In the genomic region with DNA sequence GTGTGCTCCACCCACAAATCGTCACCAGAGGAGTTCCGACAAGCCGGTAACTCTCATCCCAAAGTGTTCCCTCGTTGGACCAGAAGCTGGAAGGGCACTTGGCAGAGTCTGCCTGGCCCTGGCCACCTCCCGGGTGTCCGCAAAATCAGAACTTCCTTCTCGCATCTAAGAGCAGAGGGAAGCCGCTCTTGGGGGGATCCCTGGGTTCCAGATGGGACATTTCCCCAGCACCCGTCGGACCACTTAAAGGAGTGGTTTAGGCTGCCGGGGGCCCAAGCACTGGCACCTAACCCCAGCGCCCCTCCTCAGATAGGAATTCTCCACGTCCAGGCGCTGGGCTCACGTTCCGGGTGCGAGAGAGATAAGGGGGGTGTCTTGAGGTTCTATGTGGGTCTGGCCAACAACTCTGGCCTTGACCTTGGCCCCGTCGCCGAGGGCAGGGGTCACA, we compare ENCODE assay signal across 8 cellular contexts. TPM values are rescaled to one million over a fixed set of nuclear protein-coding genes. Genes with fewer than 3 reads are reported as not detected.
DNase-seq lines count a peak whose midpoint lies in the region; ATAC-seq, FAIRE-seq and TF ChIP-seq lines count a peak whose summit lies in the region.

No MANE protein-coding gene starts in this region.

- H3K18ac ChIP-seq in mesenchymal stem cell (ENCODE audit: low read depth in 1 of 2, low read length in 2 of 2), result peak overlapping the region; percentile 97 to 99

- H3K4me2 ChIP-seq in astrocyte (ENCODE audit: low read length) (peak overlapping the region; percentile 90), mesenchymal stem cell (ENCODE audit: low read length, poor library complexity, severe bottlenecking) (peak overlapping the region; percentile 93)

- peaks cover 10% of the 10 kb centered on the region for H3K36me3 Mint-ChIP-seq in astrocyte (ENCODE audit: low read depth, unreplicated experiment)

- peaks cover 38% of the 10 kb centered on the region for H3K79me2 ChIP-seq in astrocyte (ENCODE audit: insufficient read depth, low read length)

- H4K91ac ChIP-seq in mesenchymal stem cell (ENCODE audit: low read length), result peak overlapping the region; percentile 88

- H2AK5ac ChIP-seq in mesenchymal stem cell (ENCODE audit: low read length, severe bottlenecking), result peak overlapping the region; percentile 97

- H3K4me3 ChIP-seq in AG09309 (ENCODE audit: control insufficient read depth, low read depth, low read length) (peak overlapping the region; percentile 62), astrocyte (ENCODE audit: insufficient read depth, low read depth, low read length) (peak overlapping the region; percentile 62), mesenchymal stem cell (ENCODE audit: insufficient read depth in 1 of 2, low read depth in 1 of 2, low read length in 2 of 2) (peak overlapping the region; percentile 65 to 90)

- peak overlapping the region; percentile 86 for H3K9ac ChIP-seq in astrocyte (ENCODE audit: low read length)
- H3K9ac ChIP-seq in mesenchymal stem cell (ENCODE audit: low read length), result peak overlapping the region; percentile 92

- H4K20me1 ChIP-seq in astrocyte (ENCODE audit: insufficient read depth, low read length), result peaks cover 32% of the 10 kb centered on the region

- peak overlapping the region in 1 of 2 experiments; percentile 11 for H2BK12ac ChIP-seq in mesenchymal stem cell (ENCODE audit: low read length in 2 of 2)

- H2BK120ac ChIP-seq in mesenchymal stem cell (ENCODE audit: low read depth, low read length), result peak overlapping the region; percentile 61

- H3K36me3 ChIP-seq in astrocyte (ENCODE audit: insufficient read depth, low read length) (no peaks in the 10 kb centered on the region), mesenchymal stem cell (ENCODE audit: control insufficient read depth in 1 of 2, insufficient read depth in 2 of 2, low read depth in 1 of 2, low read length in 2 of 2) (peaks cover 26 to 53% of the 10 kb centered on the region in 2 experiments)

- FAIRE-seq in astrocyte (lab: Jason Lieb, UNC), result no peak

- H3K27me3 ChIP-seq in astrocyte (ENCODE audit: insufficient read depth, low read length), result no peaks in the 10 kb centered on the region
- H3K27me3 ChIP-seq in mesenchymal stem cell (ENCODE audit: control insufficient read depth in 1 of 2, insufficient read depth in 1 of 2, low read length in 2 of 2), result no peaks in the 10 kb centered on the region

- no peaks in the 10 kb centered on the region for H3K27me3 Mint-ChIP-seq in astrocyte (ENCODE audit: low read depth, unreplicated experiment)

- peaks cover 38% of the 10 kb centered on the region for H3K79me1 ChIP-seq in mesenchymal stem cell (replicated peaks; ENCODE audit: low read length, poor library complexity, severe bottlenecking)

- H2BK15ac ChIP-seq in mesenchymal stem cell (ENCODE audit: low read depth, poor library complexity, severe bottlenecking), result peak overlapping the region; percentile 84

- H3K9me3 ChIP-seq in astrocyte (ENCODE audit: insufficient read depth, low read depth, low read length) (no peaks in the 10 kb centered on the region), mesenchymal stem cell (ENCODE audit: control insufficient read depth, low read length) (no peaks in the 10 kb centered on the region)

- no peak for TF ChIP-seq CTCF in AG09309 (IDR thresholded peaks at IDR 0.05; ENCODE audit: control insufficient read depth, insufficient read depth, low read depth, low read length, missing control alignments)
- TF ChIP-seq CTCF in astrocyte (IDR thresholded peaks at IDR 0.05; ENCODE audit: insufficient read depth, low read depth, low read length), result no peak

- no peak for DNase-seq in AG09309 (ENCODE audit: low read depth)
- no peak for DNase-seq in astrocyte (ENCODE audit: low read depth)
- DNase-seq in mesenchymal stem cell, result no peak
- DNase-seq in hepatic stellate cell (ENCODE audit: low spot score), result no peak
- DNase-seq in occipital lobe (lab: John Stamatoyannopoulos, UW), result no peak
- DNase-seq in stimulated activated CD4-positive, alpha-beta T cell treated with anti-CD3 and anti-CD28 coated beads, Interleukin-15, amount 100 ng/mL, for 24 hours, result no peak

- H3K27ac Mint-ChIP-seq in astrocyte (ENCODE audit: unreplicated experiment), result peak overlapping the region; percentile 89

- H3K23ac ChIP-seq in mesenchymal stem cell (ENCODE audit: low read length in 2 of 2), result peak overlapping the region in 1 of 2 experiments; percentile 53

- WGBS in mesenchymal stem cell, result 61% methylated on average over 20 of the region's 20 CpGs

- H3K14ac ChIP-seq in mesenchymal stem cell (ENCODE audit: low read length in 2 of 2), result peak overlapping the region in 1 of 2 experiments; percentile 93

- H2AFZ ChIP-seq in astrocyte (ENCODE audit: low read depth, low read length), result peak overlapping the region; percentile 88
- no peak overlapping the region for H2AFZ ChIP-seq in mesenchymal stem cell (ENCODE audit: low read depth, low read length)

- H3K27ac ChIP-seq in astrocyte (ENCODE audit: low read depth, low read length) (peak overlapping the region; percentile 77), mesenchymal stem cell (ENCODE audit: low read length, poor library complexity, severe bottlenecking) (peak overlapping the region; percentile 80)

- H3K4ac ChIP-seq in mesenchymal stem cell (ENCODE audit: low read depth in 1 of 2, low read length in 2 of 2), result peak overlapping the region; percentile 92 to 94

- ATAC-seq in HG03095 (IDR thresholded peaks at IDR 0.05; ENCODE audit: unreplicated experiment), result peak; percentile 11
- no peak for ATAC-seq in HG02885 (IDR thresholded peaks at IDR 0.05; ENCODE audit: poor library complexity, unreplicated experiment)

- peak overlapping the region; percentile 46 for H2BK5ac ChIP-seq in mesenchymal stem cell (ENCODE audit: low read depth, low read length, poor library complexity, severe bottlenecking)

- H3K4me1 ChIP-seq in astrocyte (ENCODE audit: insufficient read depth, low read length) (peaks cover 21% of the 10 kb centered on the region), mesenchymal stem cell (ENCODE audit: control insufficient read depth, insufficient read depth, low read depth, low read length) (peaks cover 33% of the 10 kb centered on the region)

- H3K4me3 Mint-ChIP-seq in astrocyte (ENCODE audit: unreplicated experiment), result peak overlapping the region; percentile 91

- H3K4me1 Mint-ChIP-seq in astrocyte (ENCODE audit: low read depth, unreplicated experiment), result peaks cover 5% of the 10 kb centered on the region

- H4K8ac ChIP-seq in mesenchymal stem cell (ENCODE audit: low read length), result peak overlapping the region; percentile 97

- H3K9me3 Mint-ChIP-seq in astrocyte (ENCODE audit: unreplicated experiment), result peaks cover 2% of the 10 kb centered on the region

RNA-seq across cellular contexts. Expression of a gene that starts 0.9 kb away (rescaled TPM):
- 20.9 and 22.9 TPM in 2 replicates for total RNA-seq in astrocyte
- polyA plus RNA-seq in mesenchymal stem cell (2013, experiment 1 of 2), result 19.1 TPM
- polyA plus RNA-seq in mesenchymal stem cell (2013, experiment 2 of 2), result 18.7 TPM
- 6.7 TPM for total RNA-seq in occipital lobe

RNA-seq across cellular contexts. Expression of a gene that starts 11.8 kb away (rescaled TPM):
- 2.8 and 4.6 TPM in 2 replicates for total RNA-seq in astrocyte
- polyA plus RNA-seq in mesenchymal stem cell (2013, experiment 1 of 2), result 3.1 TPM
- 2.7 TPM for polyA plus RNA-seq in mesenchymal stem cell (2013, experiment 2 of 2)
- not detected for total RNA-seq in occipital lobe

RNA-seq across cellular contexts. Expression of a gene that starts 14.5 kb away (rescaled TPM):
- 6.5 and 6.6 TPM in 2 replicates for total RNA-seq in astrocyte
- polyA plus RNA-seq in mesenchymal stem cell (2013, experiment 1 of 2), result 3.7 TPM
- polyA plus RNA-seq in mesenchymal stem cell (2013, experiment 2 of 2), result 4.0 TPM
- not detected for total RNA-seq in occipital lobe

RNA-seq across cellular contexts. Expression of a gene that starts 17.3 kb away (rescaled TPM):
- total RNA-seq in astrocyte (14.7 and 15.2 TPM in 2 replicates), occipital lobe (6.2 TPM)
- polyA plus RNA-seq in mesenchymal stem cell (2013, experiment 1 of 2), result 25.1 TPM
- 25.1 TPM for polyA plus RNA-seq in mesenchymal stem cell (2013, experiment 2 of 2)

RNA-seq across cellular contexts. Expression of a gene that starts 23.1 kb away (rescaled TPM):
- 49.5 and 55.9 TPM in 2 replicates for total RNA-seq in astrocyte
- 20.6 TPM for polyA plus RNA-seq in mesenchymal stem cell (2013, experiment 1 of 2)
- 19.0 TPM for polyA plus RNA-seq in mesenchymal stem cell (2013, experiment 2 of 2)
- total RNA-seq in occipital lobe, result 15.4 TPM
